8 cellular contexts compared by ENCODE assay signal in the genomic region with DNA sequence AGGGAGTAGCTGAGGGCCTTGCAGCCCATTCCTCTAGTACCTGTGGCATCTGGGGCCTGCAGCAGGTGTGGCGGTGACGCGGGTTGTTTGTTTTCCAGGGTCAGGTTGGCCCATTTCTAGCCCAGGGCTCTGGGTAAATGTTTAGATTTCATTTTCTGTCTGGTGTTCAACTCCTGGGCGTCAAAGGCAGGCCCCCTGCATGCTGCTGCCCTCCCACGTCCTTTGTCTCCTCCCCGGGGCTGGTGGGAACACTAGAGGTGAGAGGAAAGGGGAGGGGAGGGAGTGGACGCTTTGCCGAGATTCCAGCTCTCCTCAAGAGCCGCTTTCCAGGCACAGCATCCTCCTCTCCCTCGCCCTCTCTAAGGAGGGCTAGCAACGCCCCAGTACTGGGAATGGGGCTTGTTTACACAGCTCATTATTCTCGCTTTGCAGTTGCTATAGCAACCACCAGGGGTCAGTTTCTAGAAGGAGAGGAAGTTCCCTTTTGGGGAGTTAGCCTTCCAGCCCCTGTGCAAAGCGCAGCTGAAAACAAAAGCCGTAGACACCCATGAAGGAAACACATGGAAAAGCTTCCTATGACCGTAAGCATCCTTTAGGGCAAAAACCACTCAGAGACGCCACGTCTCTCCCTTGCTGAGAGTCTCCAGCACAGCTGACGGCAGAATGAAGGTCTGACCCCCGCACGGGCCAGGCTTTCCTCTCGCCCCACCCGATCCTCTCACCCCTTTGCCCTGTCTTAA.
DNase-seq lines count a peak whose midpoint lies in the region; ATAC-seq, FAIRE-seq and TF ChIP-seq lines count a peak whose summit lies in the region.

No MANE protein-coding gene starts in this region.

- no peaks in the 10 kb centered on the region for H3K9me3 Mint-ChIP-seq in activated CD4-positive, alpha-beta T cell treated with anti-CD3 and anti-CD28 coated beads, Interleukin-2, amount 10 ng/mL, durations not matched to agents 7 days and 5 days

- TF ChIP-seq CTCF in AG09319 (IDR thresholded peaks at IDR 0.05; ENCODE audit: low read depth, low read length) (peak; percentile 44), left ventricle myocardium inferior (IDR thresholded peaks at IDR 0.05; ENCODE audit: borderline replicate concordance) (peak; percentile 64), psoas muscle (IDR thresholded peaks at IDR 0.05) (peak; percentile 55)

- POLR2A ChIA-PET in activated CD4-positive, alpha-beta T cell treated with anti-CD3 and anti-CD28 coated beads, Interleukin-2, amount 10 ng/mL, durations not matched to agents 7 days and 5 days (lab: Charles Lee): interaction anchor here (0.7 kb wide), 1 partner anchor 16 kb away, joined by 5 read pairs; no protein-coding TSS in a partner anchor

- H3K4me1 ChIP-seq in left ventricle myocardium inferior (peaks cover 16% of the 10 kb centered on the region), psoas muscle (peaks cover 5% of the 10 kb centered on the region)

- 34 to 49% (median 38%) methylated on average over 20 to 22 of the region's 22 CpGs for WGBS in psoas muscle, 3 donors

- peak; percentile 51 for FAIRE-seq in GM12892 (lab: Jason Lieb, UNC)

- H3K4me1 Mint-ChIP-seq in activated CD4-positive, alpha-beta T cell treated with anti-CD3 and anti-CD28 coated beads, Interleukin-2, amount 10 ng/mL, durations not matched to agents 7 days and 5 days: peaks cover 8% of the 10 kb centered on the region

- TF ChIP-seq POLR2A in GM12892 (IDR thresholded peaks at IDR 0.05; ENCODE audit: low read depth, low read length): no peak

- H3K9me3 ChIP-seq in left ventricle myocardium inferior (replicated peaks): no peaks in the 10 kb centered on the region
- H3K9me3 ChIP-seq in psoas muscle: no peaks in the 10 kb centered on the region

- H3K27ac ChIP-seq in left ventricle myocardium inferior (replicated peaks) (peak overlapping the region; percentile 44), psoas muscle (no peak overlapping the region)

- H3K27ac Mint-ChIP-seq in activated CD4-positive, alpha-beta T cell treated with anti-CD3 and anti-CD28 coated beads, Interleukin-2, amount 10 ng/mL, durations not matched to agents 7 days and 5 days: no peak overlapping the region

- intact Hi-C loops in left ventricle myocardium inferior (cut with micrococcal nuclease) (no loop called here), psoas muscle (cut with DNase I) (loop anchor here in 1 of 2 donors (5.0 kb wide), 1 partner anchor 293 kb away; no protein-coding TSS in a partner anchor)

- no peaks in the 10 kb centered on the region for H3K36me3 ChIP-seq in left ventricle myocardium inferior
- H3K36me3 ChIP-seq in psoas muscle (ENCODE audit: insufficient read depth in 1 of 2, low read depth in 1 of 2): no peaks in the 10 kb centered on the region

- ATAC-seq in HG02852 (IDR thresholded peaks at IDR 0.05; ENCODE audit: unreplicated experiment) (peak; percentile 72), psoas muscle (peak; percentile 77 to 96 (median 84)), GM21390 (IDR thresholded peaks at IDR 0.05; ENCODE audit: unreplicated experiment) (no peak)

- peak overlapping the region; percentile 32 for H3K4me3 ChIP-seq in left ventricle myocardium inferior
- H3K4me3 ChIP-seq in psoas muscle: peak overlapping the region; percentile 27

- no peak overlapping the region for H3K4me3 Mint-ChIP-seq in activated CD4-positive, alpha-beta T cell treated with anti-CD3 and anti-CD28 coated beads, Interleukin-2, amount 10 ng/mL, durations not matched to agents 7 days and 5 days

- H3K27me3 ChIP-seq in left ventricle myocardium inferior (ENCODE audit: low read depth): no peaks in the 10 kb centered on the region
- no peaks in the 10 kb centered on the region for H3K27me3 ChIP-seq in psoas muscle (ENCODE audit: insufficient read depth in 3 of 3, low read length in 2 of 3)

- CTCF ChIA-PET in activated CD4-positive, alpha-beta T cell treated with anti-CD3 and anti-CD28 coated beads, Interleukin-2, amount 10 ng/mL, durations not matched to agents 7 days and 5 days (lab: Charles Lee): interaction anchor here (0.6 to 1.9 kb wide), 9 partner anchors 11 to 178 kb away, joined by 3 to 5 read pairs (median 3); no protein-coding TSS in a partner anchor

- no peaks in the 10 kb centered on the region for H3K36me3 Mint-ChIP-seq in activated CD4-positive, alpha-beta T cell treated with anti-CD3 and anti-CD28 coated beads, Interleukin-2, amount 10 ng/mL, durations not matched to agents 7 days and 5 days (ENCODE audit: low read depth)

- DNase-seq in AG09319 (ENCODE audit: extremely low read depth, low read depth) (peak; percentile 12), GM12892 (ENCODE audit: insufficient read length) (peak; percentile 41), NCI-H187 (lab: John Stamatoyannopoulos, UW) (peak; percentile 14 to 20), left ventricle myocardium inferior (no peak), psoas muscle (no peak)
- peak; percentile 30 for DNase-seq in activated CD4-positive, alpha-beta T cell treated with anti-CD3 and anti-CD28 coated beads, Interleukin-2, amount 10 ng/mL, durations not matched to agents 7 days and 5 days

- H3K27me3 Mint-ChIP-seq in activated CD4-positive, alpha-beta T cell treated with anti-CD3 and anti-CD28 coated beads, Interleukin-2, amount 10 ng/mL, durations not matched to agents 7 days and 5 days: peaks cover 13% of the 10 kb centered on the region

Comparison
In these comparisons a context has a peak if more than half of its experiments do, and no peak if none do; other contexts are left out.
1. DNase-seq: peak in AG09319 (single experiment), GM12892 (single experiment), NCI-H187 (2 of 2) and activated CD4-positive, alpha-beta T cell treated with anti-CD3 and anti-CD28 coated beads, Interleukin-2, amount 10 ng/mL, durations not matched to agents 7 days and 5 days (single experiment); none in left ventricle myocardium inferior (single experiment) and psoas muscle (0 of 2).
2. Peak in every context shown above with its lines, with median percentiles within 50 percentile points of each other: CTCF ChIP-seq.